ENCODE assay signal across 11 cellular contexts in genomic region chr1:207393610-207394009, GRCh38.
DNase-seq lines count a peak whose midpoint lies in the region; ATAC-seq and TF ChIP-seq lines count a peak whose summit lies in the region.
"Had no signal": no experiment of that assay in that cellular context is flagged by ENCODE, and none has a peak within 500 bp of the region (broad histone marks: within the 10 kb centered on the region; RNA-seq: fewer than 3 reads in every experiment).

No MANE protein-coding gene starts in this region.

- no peak for ATAC-seq in HG03097 (IDR thresholded peaks at IDR 0.05; ENCODE audit: low FRiP score, unreplicated experiment)
- ATAC-seq: left lobe of liver had no signal

- H3K4me1 ChIP-seq in tibial nerve = peaks cover 0 to 6% (median 0%) of the 10 kb centered on the region in 4 donors

- TF ChIP-seq CTCF in fibroblast of pulmonary artery (IDR thresholded peaks at IDR 0.05; ENCODE audit: low read length, missing control alignments) (no peak), tibial nerve (IDR thresholded peaks at IDR 0.05) (no peak)

- H3K4me3 ChIP-seq in SK-N-MC = peak overlapping the region; percentile 26; the same call in 1 of the 2 replicates
- no peak overlapping the region for H3K4me3 ChIP-seq in fibroblast of pulmonary artery (replicated peaks; ENCODE audit: low read depth, low read length)
- no peak overlapping the region for H3K4me3 ChIP-seq in tibial nerve

- TF ChIP-seq EP300 in tibial nerve (IDR thresholded peaks at IDR 0.05) = peak in 1 of 2 donors; percentile 67

- H3K27me3 ChIP-seq in tibial nerve = no peaks in the 10 kb centered on the region

- H3K9me3 ChIP-seq in SK-N-MC (ENCODE audit: low read depth, low read length) (no peaks in the 10 kb centered on the region), tibial nerve (no peaks in the 10 kb centered on the region)

- no peak overlapping the region for H3K9ac ChIP-seq in SK-N-MC (ENCODE audit: insufficient read length)

- peak overlapping the region; percentile 86 for H3K27ac ChIP-seq in SK-N-MC
- H3K27ac ChIP-seq in tibial nerve = peak overlapping the region in 3 of 4 donors; percentile 9 to 76 (median 57)

- WGBS in tibial nerve, 2 donors = 13 to 14% methylated on average over 4 of the region's 4 CpGs

- H3K36me3 ChIP-seq in SK-N-MC (ENCODE audit: insufficient read depth, low read length) = no peaks in the 10 kb centered on the region
- no peaks in the 10 kb centered on the region for H3K36me3 ChIP-seq in tibial nerve

- DNase-seq in NCI-H82 (lab: John Stamatoyannopoulos, UW) (peak; percentile 27), NCI-H82 treated with DMSO at 0.1 percent for 48 hours (lab: John Stamatoyannopoulos, UW; ENCODE audit: unreplicated experiment) (no peak), SK-N-MC (ENCODE audit: low read depth, low spot score) (peak; percentile 42), fibroblast of pulmonary artery (ENCODE audit: low read depth) (peak; percentile 81), tibial nerve (ENCODE audit: low spot score in 2 of 2) (no peak), NCI-H1694 treated with DMSO at 0.1 percent for 48 hours (lab: John Stamatoyannopoulos, UW) (no peak), DMS114 treated with DMSO at 0.1 percent for 48 hours (lab: John Stamatoyannopoulos, UW; ENCODE audit: unreplicated experiment) (no peak)
- DNase-seq: Karpas-422; stimulated activated CD8-positive, alpha-beta memory T cell treated with anti-CD3 and anti-CD28 coated beads, Interleukin-4, amount 100 ng/mL, for 48 hours had no signal

- no peak for TF ChIP-seq POLR2A in tibial nerve (IDR thresholded peaks at IDR 0.05)

Comparison
In these comparisons a context has a peak if more than half of its experiments do, and no peak if none do; other contexts are left out.
1. DNase-seq: peak in NCI-H82 (single experiment), SK-N-MC (single experiment) and fibroblast of pulmonary artery (single experiment); none in NCI-H82 treated with DMSO at 0.1 percent for 48 hours (single experiment), tibial nerve (0 of 2), NCI-H1694 treated with DMSO at 0.1 percent for 48 hours (single experiment) and DMS114 treated with DMSO at 0.1 percent for 48 hours (single experiment).